In the genomic region with DNA sequence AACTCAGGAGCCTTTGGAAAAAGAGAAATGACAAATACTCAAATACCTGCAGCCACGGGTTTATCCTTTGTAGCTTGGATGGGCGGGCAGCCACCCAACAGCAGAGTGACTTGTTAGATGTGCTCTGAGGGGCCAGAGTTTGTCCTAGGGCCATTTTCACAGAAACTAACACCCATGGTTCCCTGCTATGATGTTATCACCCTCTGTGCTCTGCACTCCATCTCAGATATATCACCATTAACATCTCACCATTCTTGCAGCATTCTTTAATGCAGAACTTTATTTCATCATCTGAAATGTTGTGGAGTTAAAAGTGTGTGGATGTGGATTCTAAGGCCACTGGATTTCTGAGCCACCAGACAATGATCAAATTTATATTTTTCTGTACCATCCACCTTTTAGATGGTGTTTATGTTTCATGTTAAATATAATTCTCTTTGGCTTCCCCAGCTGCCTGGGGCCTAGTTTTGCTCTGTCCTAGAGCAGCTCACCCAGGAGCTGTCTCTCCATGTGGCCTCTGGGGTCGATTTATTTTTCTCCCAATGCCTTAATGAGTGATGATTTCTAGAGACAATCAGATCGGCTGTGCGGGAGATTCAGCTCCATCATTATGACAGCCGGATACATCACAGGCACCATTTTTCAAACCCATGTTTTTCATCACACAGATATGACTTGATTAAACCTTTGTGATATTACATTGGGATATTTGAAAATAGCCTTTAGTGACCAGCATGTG, we compare ENCODE assay signal across 25 cellular contexts.
"Had no signal": no experiment of that assay in that cellular context is flagged by ENCODE, and none has a peak within 500 bp of the region (broad histone marks: within the 10 kb centered on the region; RNA-seq: fewer than 3 reads in every experiment).

No MANE protein-coding gene starts in this region.

- DNase-seq: activated CD4-positive, alpha-beta memory T cell treated with anti-CD3 and anti-CD28 coated beads for 36 hours; activated CD4-positive, alpha-beta T cell treated with anti-CD3 and anti-CD28 coated beads for 36 hours; activated CD4-positive, alpha-beta T cell treated with anti-CD3 and anti-CD28 coated beads, Interleukin-2, amount 10 ng/mL, durations not matched to agents 24 days and 14 days; activated CD4-positive, CD25-positive, alpha-beta regulatory T cell; activated CD4-positive, CD25-positive, alpha-beta regulatory T cell treated with anti-CD3 and anti-CD28 coated beads, Interleukin-2, amount 50 U/mL, for 72 hours; activated CD8-positive, alpha-beta memory T cell treated with anti-CD3 and anti-CD28 coated beads, Interleukin-2, amount 10 ng/mL, durations not matched to agents 7 days and 5 days; activated CD8-positive, alpha-beta memory T cell treated with anti-CD3 and anti-CD28 coated beads, Interleukin-2, amount 50 U/mL, for 4 hours; activated CD8-positive, alpha-beta T cell treated with anti-CD3 and anti-CD28 coated beads, Interleukin-2, amount 10 ng/mL, durations not matched to agents 7 days and 5 days; activated effector memory CD4-positive, alpha-beta T cell treated with anti-CD3 and anti-CD28 coated beads, Interleukin-2, amount 50 U/mL, for 16 hours; activated naive CD4-positive, alpha-beta T cell treated with anti-CD3 and anti-CD28 coated beads, Interleukin-2, amount 10 ng/mL, durations not matched to agents 7 days and 5 days; activated naive CD8-positive, alpha-beta T cell treated with anti-CD3 and anti-CD28 coated beads, Interleukin-2, amount 10 ng/mL, durations not matched to agents 7 days and 5 days; activated T-cell treated with anti-CD3 and anti-CD28 coated beads, Interleukin-2, amount 50 U/mL, for 1 hour; activated T-cell treated with anti-CD3 and anti-CD28 coated beads, Interleukin-2, amount 50 U/mL, for 48 hours; cortex of kidney; dermis blood vessel endothelial cell; effector CD4-positive, alpha-beta T cell; effector memory CD8-positive, alpha-beta T cell; erythroblast; foreskin melanocyte; T-helper 2 cell had no signal

- H3K27me3 ChIP-seq: ascending aorta, cardiac muscle cell, esophagus muscularis mucosa, gastroesophageal sphincter had no signal

- H3K4me1 ChIP-seq: esophagus muscularis mucosa had no signal

- H3K36me3 ChIP-seq: ascending aorta, cardiac muscle cell, esophagus muscularis mucosa, gastroesophageal sphincter had no signal

- H3K9me3 ChIP-seq: ascending aorta, esophagus muscularis mucosa, gastroesophageal sphincter had no signal

- ATAC-seq: activated CD4-positive, alpha-beta T cell treated with anti-CD3 and anti-CD28 coated beads for 36 hours; activated CD8-positive, alpha-beta memory T cell treated with anti-CD3 and anti-CD28 coated beads, Interleukin-2, amount 10 ng/mL, durations not matched to agents 7 days and 5 days; activated CD8-positive, alpha-beta T cell treated with anti-CD3 and anti-CD28 coated beads, Interleukin-2, amount 10 ng/mL, durations not matched to agents 7 days and 5 days; activated naive CD4-positive, alpha-beta T cell treated with anti-CD3 and anti-CD28 coated beads, Interleukin-2, amount 50 U/mL, for 72 hours; effector memory CD8-positive, alpha-beta T cell; gastroesophageal sphincter had no signal

- H3K4me3 ChIP-seq: ascending aorta, cardiac muscle cell, esophagus muscularis mucosa, gastroesophageal sphincter had no signal

- H3K27ac ChIP-seq: ascending aorta, cardiac muscle cell, esophagus muscularis mucosa, gastroesophageal sphincter had no signal
